In the genomic region with DNA sequence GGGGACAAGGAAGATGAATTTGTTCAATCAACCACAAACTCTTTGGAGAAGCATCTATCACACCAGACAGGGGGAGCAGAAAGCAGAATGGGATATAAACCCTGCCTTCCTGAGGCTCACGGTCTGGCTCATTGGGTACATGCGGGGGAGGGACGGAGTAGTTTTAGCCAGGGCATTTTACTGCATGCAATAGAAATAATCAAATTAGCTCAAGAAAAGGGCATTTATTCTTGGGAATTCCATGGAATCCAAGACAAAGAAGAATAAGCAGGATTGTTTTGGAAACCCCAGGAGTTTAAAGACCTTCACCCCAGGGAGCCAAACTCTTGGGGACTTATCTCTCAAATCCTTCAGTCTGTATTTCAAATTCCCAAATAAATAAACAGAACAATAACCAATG, we compare ENCODE assay signal across 1 cellular context.
TF ChIP-seq lines count a peak whose summit lies in the region.

No MANE protein-coding gene starts in this region.

TF ChIP-seq in GM23338, 12 proteins besides CTCF, POLR2A, EP300 and RAD21 (continued from another document):
- TF ChIP-seq, protein P1, sequence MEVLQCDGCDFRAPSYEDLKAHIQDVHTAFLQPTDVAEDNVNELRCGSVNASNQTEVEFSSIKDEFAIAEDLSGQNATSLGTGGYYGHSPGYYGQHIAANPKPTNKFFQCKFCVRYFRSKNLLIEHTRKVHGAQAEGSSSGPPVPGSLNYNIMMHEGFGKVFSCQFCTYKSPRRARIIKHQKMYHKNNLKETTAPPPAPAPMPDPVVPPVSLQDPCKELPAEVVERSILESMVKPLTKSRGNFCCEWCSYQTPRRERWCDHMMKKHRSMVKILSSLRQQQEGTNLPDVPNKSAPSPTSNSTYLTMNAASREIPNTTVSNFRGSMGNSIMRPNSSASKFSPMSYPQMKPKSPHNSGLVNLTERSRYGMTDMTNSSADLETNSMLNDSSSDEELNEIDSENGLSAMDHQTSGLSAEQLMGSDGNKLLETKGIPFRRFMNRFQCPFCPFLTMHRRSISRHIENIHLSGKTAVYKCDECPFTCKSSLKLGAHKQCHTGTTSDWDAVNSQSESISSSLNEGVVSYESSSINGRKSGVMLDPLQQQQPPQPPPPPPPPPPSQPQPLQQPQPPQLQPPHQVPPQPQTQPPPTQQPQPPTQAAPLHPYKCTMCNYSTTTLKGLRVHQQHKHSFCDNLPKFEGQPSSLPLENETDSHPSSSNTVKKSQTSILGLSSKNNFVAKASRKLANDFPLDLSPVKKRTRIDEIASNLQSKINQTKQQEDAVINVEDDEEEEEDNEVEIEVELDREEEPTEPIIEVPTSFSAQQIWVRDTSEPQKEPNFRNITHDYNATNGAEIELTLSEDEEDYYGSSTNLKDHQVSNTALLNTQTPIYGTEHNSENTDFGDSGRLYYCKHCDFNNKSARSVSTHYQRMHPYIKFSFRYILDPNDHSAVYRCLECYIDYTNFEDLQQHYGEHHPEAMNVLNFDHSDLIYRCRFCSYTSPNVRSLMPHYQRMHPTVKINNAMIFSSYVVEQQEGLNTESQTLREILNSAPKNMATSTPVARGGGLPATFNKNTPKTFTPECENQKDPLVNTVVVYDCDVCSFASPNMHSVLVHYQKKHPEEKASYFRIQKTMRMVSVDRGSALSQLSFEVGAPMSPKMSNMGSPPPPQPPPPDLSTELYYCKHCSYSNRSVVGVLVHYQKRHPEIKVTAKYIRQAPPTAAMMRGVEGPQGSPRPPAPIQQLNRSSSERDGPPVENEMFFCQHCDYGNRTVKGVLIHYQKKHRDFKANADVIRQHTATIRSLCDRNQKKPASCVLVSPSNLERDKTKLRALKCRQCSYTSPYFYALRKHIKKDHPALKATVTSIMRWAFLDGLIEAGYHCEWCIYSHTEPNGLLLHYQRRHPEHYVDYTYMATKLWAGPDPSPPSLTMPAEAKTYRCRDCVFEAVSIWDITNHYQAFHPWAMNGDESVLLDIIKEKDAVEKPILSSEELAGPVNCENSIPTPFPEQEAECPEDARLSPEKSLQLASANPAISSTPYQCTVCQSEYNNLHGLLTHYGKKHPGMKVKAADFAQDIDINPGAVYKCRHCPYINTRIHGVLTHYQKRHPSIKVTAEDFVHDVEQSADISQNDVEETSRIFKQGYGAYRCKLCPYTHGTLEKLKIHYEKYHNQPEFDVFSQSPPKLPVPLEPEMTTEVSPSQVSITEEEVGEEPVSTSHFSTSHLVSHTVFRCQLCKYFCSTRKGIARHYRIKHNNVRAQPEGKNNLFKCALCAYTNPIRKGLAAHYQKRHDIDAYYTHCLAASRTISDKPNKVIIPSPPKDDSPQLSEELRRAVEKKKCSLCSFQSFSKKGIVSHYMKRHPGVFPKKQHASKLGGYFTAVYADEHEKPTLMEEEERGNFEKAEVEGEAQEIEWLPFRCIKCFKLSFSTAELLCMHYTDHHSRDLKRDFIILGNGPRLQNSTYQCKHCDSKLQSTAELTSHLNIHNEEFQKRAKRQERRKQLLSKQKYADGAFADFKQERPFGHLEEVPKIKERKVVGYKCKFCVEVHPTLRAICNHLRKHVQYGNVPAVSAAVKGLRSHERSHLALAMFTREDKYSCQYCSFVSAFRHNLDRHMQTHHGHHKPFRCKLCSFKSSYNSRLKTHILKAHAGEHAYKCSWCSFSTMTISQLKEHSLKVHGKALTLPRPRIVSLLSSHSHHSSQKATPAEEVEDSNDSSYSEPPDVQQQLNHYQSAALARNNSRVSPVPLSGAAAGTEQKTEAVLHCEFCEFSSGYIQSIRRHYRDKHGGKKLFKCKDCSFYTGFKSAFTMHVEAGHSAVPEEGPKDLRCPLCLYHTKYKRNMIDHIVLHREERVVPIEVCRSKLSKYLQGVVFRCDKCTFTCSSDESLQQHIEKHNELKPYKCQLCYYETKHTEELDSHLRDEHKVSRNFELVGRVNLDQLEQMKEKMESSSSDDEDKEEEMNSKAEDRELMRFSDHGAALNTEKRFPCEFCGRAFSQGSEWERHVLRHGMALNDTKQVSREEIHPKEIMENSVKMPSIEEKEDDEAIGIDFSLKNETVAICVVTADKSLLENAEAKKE (CRISPR knock-in tag; IDR thresholded peaks at IDR 0.05), result no peak
TF ChIP-seq in GM23338: peak in this region for 1.
